Comparison of ENCODE assay signal across 8 cellular contexts in genomic region chr10:5283305-5284158, GRCh38.
DNase-seq lines count a peak whose midpoint lies in the region; ATAC-seq and TF ChIP-seq lines count a peak whose summit lies in the region.

No MANE protein-coding gene starts in this region.

- POLR2A ChIA-PET in BJ (lab: Charles Lee) = interaction anchor here (0.6 kb wide), 1 partner anchor 100 kb away, joined by 3 read pairs; no protein-coding TSS in a partner anchor

- H3K36me3 ChIP-seq in BJ (ENCODE audit: control insufficient read depth, insufficient read depth, low read length) (no peaks in the 10 kb centered on the region), Peyer's patch (no peaks in the 10 kb centered on the region)

- H3K9me3 ChIP-seq in Peyer's patch = no peaks in the 10 kb centered on the region

- H3K27ac ChIP-seq in Peyer's patch = no peak overlapping the region

- H3K4me3 ChIP-seq in BJ (ENCODE audit: low read depth, low read length) (no peak overlapping the region), Peyer's patch (no peak overlapping the region)

- peaks cover 0 to 8% (median 0%) of the 10 kb centered on the region in 4 donors for H3K4me1 ChIP-seq in Peyer's patch

- intact Hi-C loops in head of caudate nucleus (cut with DNase I) = no loop called here

- TF ChIP-seq CTCF in BJ (IDR thresholded peaks at IDR 0.05; ENCODE audit: insufficient read depth, low read depth, low read length) = peak; percentile 73
- TF ChIP-seq CTCF in Peyer's patch (IDR thresholded peaks at IDR 0.05) = peak in 4 of 6 experiments; percentile 42 to 85 (median 81)

- CTCF ChIA-PET in BJ (lab: Yijun Ruan, JAX) = interaction anchor here (0.8 to 6.1 kb wide), 5 partner anchors 24 to 467 kb away, joined by 3 to 73 read pairs (median 3); no protein-coding TSS in a partner anchor

- H3K27me3 ChIP-seq in BJ (ENCODE audit: control insufficient read depth, insufficient read depth, low read length) (no peaks in the 10 kb centered on the region), Peyer's patch (no peaks in the 10 kb centered on the region)

- DNase-seq in BJ (ENCODE audit: low read depth) (no peak), Peyer's patch (peak in 2 of 3 donors; percentile 75 to 77), head of caudate nucleus (peak in 35 of 42 donors; percentile 14 to 63 (median 35)), renal cortical epithelial cell (ENCODE audit: low read depth) (peak; percentile 73)
- DNase-seq in activated gamma-delta T cell treated with anti-CD3 and anti-CD28 coated beads, Interleukin-2, amount 50 U/mL, for 16 hours (ENCODE audit: low read depth) = peak; percentile 7

- no peak for TF ChIP-seq POLR2A in Peyer's patch (IDR thresholded peaks at IDR 0.05)

- ATAC-seq in GM18909 (IDR thresholded peaks at IDR 0.05; ENCODE audit: poor library complexity, unreplicated experiment) (peak; percentile 83), HG03442 (IDR thresholded peaks at IDR 0.05; ENCODE audit: unreplicated experiment) (peak; percentile 72), GM21447 (IDR thresholded peaks at IDR 0.05; ENCODE audit: unreplicated experiment) (no peak)
